Comparison of ENCODE assay signal across 1 cellular context in genomic region chr17:28747801-28748750, GRCh38.
TF ChIP-seq lines count a peak whose summit lies in the region.

No MANE protein-coding gene starts in this region.

TF ChIP-seq in H1, 55 proteins besides CTCF, POLR2A, EP300 and RAD21:
- TF ChIP-seq YY1 (IDR thresholded peaks at IDR 0.05; ENCODE audit: low read depth, low read length) (no peak), SRF (IDR thresholded peaks at IDR 0.05; ENCODE audit: low read depth, low read length) (no peak), POLR2AphosphoS5 (IDR thresholded peaks at IDR 0.05; ENCODE audit: low read depth, low read length) (peak; percentile 61), SP1 (IDR thresholded peaks at IDR 0.05; ENCODE audit: low read depth, low read length) (no peak), SAP30 (IDR thresholded peaks at IDR 0.05; ENCODE audit: insufficient read depth, insufficient replicate concordance, low read length) (no peak), KDM1A (IDR thresholded peaks at IDR 0.05; ENCODE audit: borderline replicate concordance, low read length) (no peak), CHD7 (IDR thresholded peaks at IDR 0.05; ENCODE audit: insufficient replicate concordance, low read length) (no peak)
TF ChIP-seq in H1: peak in this region for 1.
